Comparison of ENCODE assay signal across 9 cellular contexts in the genomic region with DNA sequence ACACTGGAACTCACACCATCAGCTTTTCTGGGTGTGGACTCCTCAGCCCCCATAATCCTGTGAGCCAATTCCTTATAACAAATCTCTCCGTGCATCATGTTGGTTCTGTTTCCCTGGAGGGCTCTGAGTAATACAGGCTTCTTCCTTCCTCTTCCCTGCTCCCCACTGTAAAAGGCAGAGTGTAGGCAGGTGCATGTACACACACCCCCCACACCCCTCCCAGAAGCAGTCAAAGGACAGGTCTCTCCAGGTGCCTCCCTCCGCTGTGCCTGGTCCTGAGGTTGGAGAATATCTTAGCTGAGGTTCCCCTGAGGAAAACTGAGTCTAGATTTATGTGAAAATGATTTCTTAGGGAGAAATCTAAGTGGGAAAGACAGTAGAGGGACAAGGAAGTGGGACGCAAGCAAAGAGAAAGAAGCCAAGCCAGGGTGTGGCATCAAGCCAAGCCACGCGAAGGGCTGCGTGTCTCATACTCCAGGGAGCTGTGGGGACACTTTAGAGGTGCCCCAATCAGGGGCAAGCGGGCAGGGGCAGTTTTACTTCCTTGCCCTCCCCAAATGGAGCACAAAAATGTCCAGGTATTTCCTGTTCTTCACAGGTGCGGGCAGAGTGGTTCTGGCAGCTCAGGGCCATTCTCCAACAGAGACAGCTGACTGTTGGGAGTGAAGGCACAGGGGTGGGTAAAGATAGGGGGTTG.
DNase-seq lines count a peak whose midpoint lies in the region; ATAC-seq and TF ChIP-seq lines count a peak whose summit lies in the region.
"Had no signal": no experiment of that assay in that cellular context is flagged by ENCODE, and none has a peak within 500 bp of the region (broad histone marks: within the 10 kb centered on the region; RNA-seq: fewer than 3 reads in every experiment).

No MANE protein-coding gene starts in this region.

- no peak overlapping the region for H3K56ac ChIP-seq in mesendoderm (ENCODE audit: low read length)

- H4K5ac ChIP-seq in mesendoderm (ENCODE audit: low read length), result no peak overlapping the region

- no peak overlapping the region for H3K18ac ChIP-seq in mesendoderm (ENCODE audit: low read length)

- H3K4me2 ChIP-seq in mesendoderm (ENCODE audit: low read length), result no peak overlapping the region

- no peak overlapping the region for H3K4ac ChIP-seq in mesendoderm (ENCODE audit: low read depth, low read length)

- H3K4me1 ChIP-seq in spleen, result peaks cover 27 to 61% (median 45%) of the 10 kb centered on the region in 6 donors
- H3K4me1 ChIP-seq in mesendoderm (ENCODE audit: control insufficient read depth, low read depth, low read length), result no peaks in the 10 kb centered on the region

- H3K27ac ChIP-seq in layer of hippocampus (ENCODE audit: low read depth, low read length) (peak overlapping the region; percentile 93), spleen (peak overlapping the region; percentile 51 to 92 (median 80)), mesendoderm (ENCODE audit: low read depth, low read length) (no peak overlapping the region)

- no peak overlapping the region for H3K23ac ChIP-seq in mesendoderm (ENCODE audit: low read length)

- H3K9me3 ChIP-seq in spleen, result no peaks in the 10 kb centered on the region

- H3K79me1 ChIP-seq in mesendoderm (ENCODE audit: low read length), result no peaks in the 10 kb centered on the region

- no peak overlapping the region for H2BK120ac ChIP-seq in mesendoderm (ENCODE audit: low read depth, low read length)

- ATAC-seq in GM21515 (IDR thresholded peaks at IDR 0.05; ENCODE audit: unreplicated experiment), result no peak
- ATAC-seq: activated CD8-positive, alpha-beta T cell treated with anti-CD3 and anti-CD28 coated beads for 36 hours had no signal

- intact Hi-C loops in spleen (cut with DNase I; ENCODE audit: low total_unique reads), result no loop called here

- H3K9ac ChIP-seq in mesendoderm (ENCODE audit: low read length), result no peak overlapping the region

- no peaks in the 10 kb centered on the region for H3K79me2 ChIP-seq in mesendoderm (ENCODE audit: control insufficient read depth, insufficient read depth, low read length)

- H3K4me3 ChIP-seq in spleen (no peak overlapping the region), mesendoderm (ENCODE audit: low read length) (no peak overlapping the region)

- H2BK15ac ChIP-seq in mesendoderm (replicated peaks; ENCODE audit: low read depth), result no peak overlapping the region

- H3K36me3 ChIP-seq in spleen, result peaks cover 0 to 9% (median 0%) of the 10 kb centered on the region in 6 donors
- H3K36me3 ChIP-seq in mesendoderm (ENCODE audit: control insufficient read depth, insufficient read depth, low read length), result no peaks in the 10 kb centered on the region

- no peak overlapping the region for H4K8ac ChIP-seq in mesendoderm (ENCODE audit: low read depth, low read length)

- H2AK5ac ChIP-seq in mesendoderm (ENCODE audit: low read length), result no peak overlapping the region

- H3K27me3 ChIP-seq in layer of hippocampus (ENCODE audit: control insufficient read depth, insufficient read depth, low read length) (no peaks in the 10 kb centered on the region), spleen (replicated peaks in 1 of 7) (no peaks in the 10 kb centered on the region), mesendoderm (ENCODE audit: insufficient read depth, low read length, poor library complexity) (no peaks in the 10 kb centered on the region)

- 23 to 35% (median 28%) methylated on average over 8 of the region's 8 CpGs for WGBS in spleen, 5 donors
- WGBS in mesendoderm (ENCODE audit: extremely low coverage, insufficient coverage, low lambda C conversion rate), result no CpG with 5 or more reads among the region's 8 CpGs

- no peak for TF ChIP-seq POLR2A in spleen (IDR thresholded peaks at IDR 0.05)

- peak; percentile 30 for DNase-seq in HT1080 (ENCODE audit: low read depth)
- peak; percentile 42 for DNase-seq in astrocyte of the hippocampus (ENCODE audit: low read depth, low spot score)
- no peak for DNase-seq in spleen
- DNase-seq in mesendoderm, result no peak
- DNase-seq in cerebellar cortex (ENCODE audit: low spot score), result no peak
- DNase-seq in SW 1271 (lab: John Stamatoyannopoulos, UW), result no peak
- DNase-seq: activated CD8-positive, alpha-beta T cell treated with anti-CD3 and anti-CD28 coated beads for 36 hours had no signal

- no peak overlapping the region for H2BK5ac ChIP-seq in mesendoderm (ENCODE audit: low read length)

- no peak for TF ChIP-seq CTCF in spleen (IDR thresholded peaks at IDR 0.05 in 8 of 11, conservative IDR thresholded peaks at IDR 0.05 in 3 of 11)

Comparison
In these comparisons a context has a peak if more than half of its experiments do, and no peak if none do; other contexts are left out.
1. DNase-seq: peak in HT1080 (single experiment) and astrocyte of the hippocampus (single experiment); none in spleen (single experiment), mesendoderm (single experiment), cerebellar cortex (single experiment) and SW 1271 (0 of 2).